ENCODE assay signal across 33 cellular contexts in the genomic region with DNA sequence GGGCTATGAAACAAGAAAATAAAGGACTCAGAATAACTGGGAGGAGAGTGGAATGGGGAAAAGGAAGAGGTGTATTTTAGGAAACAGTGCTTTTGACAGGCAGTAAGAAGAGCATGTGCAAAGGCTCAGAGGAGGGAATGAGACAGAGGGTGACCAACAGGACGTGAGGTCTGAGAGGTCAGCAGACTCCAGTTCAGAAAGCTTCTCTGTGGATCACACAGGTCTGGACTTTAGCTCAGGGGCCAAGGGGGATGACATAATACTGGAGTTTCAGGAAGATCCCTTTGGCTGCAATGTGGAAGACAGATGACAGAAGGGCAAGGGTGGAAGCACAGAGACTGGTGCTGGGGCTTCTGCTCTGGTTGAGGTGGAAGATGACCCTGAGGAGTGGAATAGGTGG.
"Had no signal": no experiment of that assay in that cellular context is flagged by ENCODE, and none has a peak within 500 bp of the region (broad histone marks: within the 10 kb centered on the region; RNA-seq: fewer than 3 reads in every experiment).

No MANE protein-coding gene starts in this region.

- H3K27ac Mint-ChIP-seq: activated naive CD4-positive, alpha-beta T cell treated with anti-CD3 and anti-CD28 coated beads for 36 hours; activated naive CD8-positive, alpha-beta T cell treated with anti-CD3 and anti-CD28 coated beads for 36 hours; natural killer cell; stimulated activated naive B cell treated with anti-CD40 and anti-IgM and Interleukin-4, amounts not matched to agents 10 μg/mL and 1 μg/mL and 100 μg/mL, for 72 hours; T-helper 1 cell treated with Interleukin-12 subunit alpha and Interleukin-12 subunit beta and Interleukin-4 antibody, amounts not matched to agents 30 μg/mL and 1 μg/mL, for 36 hours had no signal

- H3K27me3 ChIP-seq: adrenal gland, ascending aorta, cardiac muscle cell, colonic mucosa, left lung, neutrophil, right atrium auricular region, stomach, thyroid gland, upper lobe of left lung, vagina had no signal

- H3K4me1 ChIP-seq: adrenal gland, ascending aorta, colonic mucosa, heart right ventricle, left lung, lower lobe of right lung, right atrium auricular region, stomach, thyroid gland, upper lobe of left lung, vagina had no signal

- H3K36me3 Mint-ChIP-seq: activated naive CD8-positive, alpha-beta T cell treated with anti-CD3 and anti-CD28 coated beads for 36 hours; brain; natural killer cell; stimulated activated naive B cell treated with anti-CD40 and anti-IgM and Interleukin-4, amounts not matched to agents 10 μg/mL and 1 μg/mL and 100 μg/mL, for 72 hours had no signal

- ATAC-seq: heart right ventricle; left lung; lower lobe of right lung; natural killer cell; stimulated activated naive B cell treated with anti-CD40 and anti-IgM and Interleukin-4, amounts not matched to agents 10 μg/mL and 1 μg/mL and 100 μg/mL, for 72 hours had no signal

- H3K36me3 ChIP-seq: adrenal gland, ascending aorta, cardiac muscle cell, colonic mucosa, heart right ventricle, left lung, lower lobe of right lung, neutrophil, right atrium auricular region, stomach, thyroid gland, upper lobe of left lung, vagina had no signal

- DNase-seq: activated CD4-positive, alpha-beta T cell treated with anti-CD3 and anti-CD28 coated beads for 4 hours; activated CD4-positive, alpha-beta T cell treated with anti-CD3 and anti-CD28 coated beads, Interleukin-2, amount 50 U/mL, for 48 hours; activated CD8-positive, alpha-beta memory T cell treated with anti-CD3 and anti-CD28 coated beads for 24 hours; activated effector memory CD4-positive, alpha-beta T cell treated with anti-CD3 and anti-CD28 coated beads, Interleukin-2, amount 50 U/mL, for 16 hours; activated naive CD4-positive, alpha-beta T cell treated with anti-CD3 and anti-CD28 coated beads for 36 hours; activated naive CD8-positive, alpha-beta T cell treated with anti-CD3 and anti-CD28 coated beads for 36 hours; adrenal gland; cerebellar nuclear complex; colonic mucosa; foreskin melanocyte; heart right ventricle; kidney glomerular epithelial cell; left lung; lower lobe of right lung; mesenchymal stem cell; natural killer cell; stimulated activated CD4-positive, alpha-beta T cell treated with anti-CD3 and anti-CD28 coated beads, Interleukin-1b, Interleukin-23, amount 100 ng/mL, for 48 hours; stimulated activated CD4-positive, alpha-beta T cell treated with anti-CD3 and anti-CD28 coated beads, Interleukin-4, amount 100 ng/mL, for 4 hours; stimulated activated CD8-positive, alpha-beta memory T cell treated with anti-CD3 and anti-CD28 coated beads, Interleukin-4, amount 100 ng/mL, for 48 hours; stimulated activated naive B cell treated with anti-CD40 and anti-IgM and Interleukin-4, amounts not matched to agents 10 μg/mL and 1 μg/mL and 100 μg/mL, for 72 hours; stomach; T-helper 9 cell; thyroid gland; upper lobe of left lung had no signal

- H3K9me3 Mint-ChIP-seq: activated naive CD8-positive, alpha-beta T cell treated with anti-CD3 and anti-CD28 coated beads for 36 hours; natural killer cell; T-helper 1 cell treated with Interleukin-12 subunit alpha and Interleukin-12 subunit beta and Interleukin-4 antibody, amounts not matched to agents 30 μg/mL and 1 μg/mL, for 36 hours had no signal

- H3K27me3 Mint-ChIP-seq: activated naive CD8-positive, alpha-beta T cell treated with anti-CD3 and anti-CD28 coated beads for 36 hours; brain had no signal

- H3K4me3 Mint-ChIP-seq: activated naive CD4-positive, alpha-beta T cell treated with anti-CD3 and anti-CD28 coated beads for 36 hours; activated naive CD8-positive, alpha-beta T cell treated with anti-CD3 and anti-CD28 coated beads for 36 hours; brain; natural killer cell; stimulated activated naive B cell treated with anti-CD40 and anti-IgM and Interleukin-4, amounts not matched to agents 10 μg/mL and 1 μg/mL and 100 μg/mL, for 72 hours; T-helper 1 cell treated with Interleukin-12 subunit alpha and Interleukin-12 subunit beta and Interleukin-4 antibody, amounts not matched to agents 30 μg/mL and 1 μg/mL, for 36 hours had no signal

- H3K9me3 ChIP-seq: adrenal gland, ascending aorta, colonic mucosa, left lung, lower lobe of right lung, neutrophil, thyroid gland, upper lobe of left lung, vagina had no signal

- H3K4me1 Mint-ChIP-seq: activated naive CD8-positive, alpha-beta T cell treated with anti-CD3 and anti-CD28 coated beads for 36 hours; natural killer cell; stimulated activated naive B cell treated with anti-CD40 and anti-IgM and Interleukin-4, amounts not matched to agents 10 μg/mL and 1 μg/mL and 100 μg/mL, for 72 hours had no signal

- H3K4me2 ChIP-seq: smooth muscle cell had no signal

- H3K27ac ChIP-seq: adrenal gland, ascending aorta, cardiac muscle cell, colonic mucosa, heart right ventricle, left lung, lower lobe of right lung, neutrophil, right atrium auricular region, stomach, thyroid gland, upper lobe of left lung, vagina, VCaP had no signal

- H3K4me3 ChIP-seq: adrenal gland, ascending aorta, cardiac muscle cell, colonic mucosa, heart right ventricle, left lung, lower lobe of right lung, right atrium auricular region, smooth muscle cell, stomach, thyroid gland, upper lobe of left lung, vagina had no signal
